ENCODE assay signal across 22 cellular contexts in the genomic region with DNA sequence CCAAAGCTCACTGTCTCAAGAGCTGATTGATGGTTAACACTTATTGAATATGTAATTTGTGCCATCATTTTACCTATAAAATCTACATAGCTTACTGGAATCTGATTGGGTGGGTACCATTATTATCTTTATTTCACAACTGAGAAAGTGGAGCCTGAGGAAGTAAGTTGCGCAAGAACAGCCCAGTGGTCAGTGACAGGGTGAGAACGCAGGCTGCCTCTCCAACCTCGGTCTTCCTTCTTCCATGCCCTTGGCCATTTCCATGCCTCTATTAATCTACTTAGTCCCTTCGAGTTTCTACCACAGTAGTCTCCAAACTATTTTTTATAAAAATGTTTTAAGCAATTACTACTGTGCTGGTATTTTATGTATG.
DNase-seq lines count a peak whose midpoint lies in the region; ATAC-seq and TF ChIP-seq lines count a peak whose summit lies in the region.
"Had no signal": no experiment of that assay in that cellular context is flagged by ENCODE, and none has a peak within 500 bp of the region (broad histone marks: within the 10 kb centered on the region; RNA-seq: fewer than 3 reads in every experiment).

No MANE protein-coding gene starts in this region.

- 72% methylated on average over 4 of the region's 4 CpGs for WGBS in mammary epithelial cell (ENCODE audit: low coverage, missing lambda C conversion rate)

- H3K79me2 ChIP-seq in mammary epithelial cell (ENCODE audit: insufficient read depth, low read length) = no peaks in the 10 kb centered on the region

- CTCF ChIA-PET in mammary epithelial cell (lab: Charles Lee; ENCODE audit: low non-redundant PET) = no interaction called here

- no peaks in the 10 kb centered on the region for H4K20me1 ChIP-seq in mammary epithelial cell (ENCODE audit: insufficient read depth, low read length)

- no peak for TF ChIP-seq CTCF in mammary epithelial cell (conservative IDR thresholded peaks at IDR 0.05 in 1 of 2, IDR thresholded peaks at IDR 0.05 in 1 of 2; ENCODE audit: extremely low read depth in 1 of 2, insufficient read depth in 1 of 2, low read depth in 1 of 2, low read length in 2 of 2)

- H3K36me3 ChIP-seq in mammary epithelial cell (ENCODE audit: insufficient read depth, low read length) = no peaks in the 10 kb centered on the region
- H3K36me3 ChIP-seq: gastroesophageal sphincter, neutrophil had no signal

- no peak overlapping the region for H2AFZ ChIP-seq in mammary epithelial cell (ENCODE audit: low read depth, low read length)

- intact Hi-C loops in mammary epithelial cell (cut with micrococcal nuclease) = no loop called here

- ATAC-seq in GM18909 (IDR thresholded peaks at IDR 0.05; ENCODE audit: poor library complexity, unreplicated experiment) = no peak
- ATAC-seq: stimulated activated memory B cell treated with anti-CD40 and anti-IgM and Interleukin-4, amounts not matched to agents 10 μg/mL and 1 μg/mL and 100 μg/mL, for 72 hours had no signal

- no peaks in the 10 kb centered on the region for H3K9me3 ChIP-seq in mammary epithelial cell (replicated peaks; ENCODE audit: insufficient read depth, low read length)
- H3K9me3 ChIP-seq: gastroesophageal sphincter, neutrophil, uterus had no signal

- peak overlapping the region; percentile 6 for H3K4me2 ChIP-seq in mammary epithelial cell (ENCODE audit: insufficient read depth, low read depth, low read length)

- in situ Hi-C loops in mammary epithelial cell (cut with MboI; ENCODE audit: low sequenced_read_pairs in 2 of 2) = no loop called here

- peak overlapping the region; percentile 61 for H3K27ac ChIP-seq in mammary epithelial cell (ENCODE audit: insufficient read depth, low read depth, low read length)
- H3K27ac ChIP-seq: dorsolateral prefrontal cortex, gastroesophageal sphincter, neutrophil, uterus had no signal

- no TSS peak for BruUV-seq in mammary epithelial cell (replicated peaks; lab: Mats Ljungman, UMichigan)

- H3K27me3 ChIP-seq in mammary epithelial cell (ENCODE audit: insufficient read depth, low read length) = no peaks in the 10 kb centered on the region
- H3K27me3 ChIP-seq: dorsolateral prefrontal cortex, gastroesophageal sphincter, neutrophil, uterus had no signal

- dilution Hi-C loops in mammary epithelial cell (cut with HindIII; ENCODE audit: low sequenced_read_pairs) = no loop called here

- no peak overlapping the region for H3K4me3 ChIP-seq in mammary epithelial cell (replicated peaks in 1 of 3; ENCODE audit: insufficient read depth in 1 of 3, low read depth in 2 of 3, low read length in 3 of 3)
- H3K4me3 ChIP-seq: dorsolateral prefrontal cortex, gastroesophageal sphincter, lung, uterus had no signal

- H3K4me1 ChIP-seq in mammary epithelial cell (ENCODE audit: insufficient read depth, low read length) = peaks cover 16% of the 10 kb centered on the region
- H3K4me1 ChIP-seq: uterus had no signal

- DNase-seq in HCEC 1CT = peak; percentile 36
- DNase-seq in NCI-H226 = peak; percentile 13
- DNase-seq in mammary epithelial cell = no peak
- DNase-seq in iris pigment epithelial cell (ENCODE audit: low read depth) = peak; percentile 50
- DNase-seq in NCI-H2196 (lab: John Stamatoyannopoulos, UW; ENCODE audit: unreplicated experiment) = no peak
- no peak for DNase-seq in activated CD4-positive, alpha-beta T cell treated with anti-CD3 and anti-CD28 coated beads, Interleukin-2, amount 50 U/mL, for 1 hour
- no peak for DNase-seq in NCI-H2107 treated with DMSO at 0.1 percent for 48 hours (lab: John Stamatoyannopoulos, UW; ENCODE audit: unreplicated experiment)
- DNase-seq: activated naive CD4-positive, alpha-beta T cell treated with anti-CD3 and anti-CD28 coated beads for 36 hours; CD4-positive, CD25-positive, alpha-beta regulatory T cell; central memory CD4-positive, alpha-beta T cell; DMS153; dorsolateral prefrontal cortex; NCI-H146; SHP77; small intestine; T-helper 1 cell; uterus had no signal

- no peak overlapping the region for H3K9ac ChIP-seq in mammary epithelial cell (ENCODE audit: insufficient read depth, low read length)

Comparison
In these comparisons a context has a peak if more than half of its experiments do, and no peak if none do; other contexts are left out.
1. DNase-seq: peak in HCEC 1CT (single experiment), NCI-H226 (single experiment) and iris pigment epithelial cell (single experiment); none in mammary epithelial cell (single experiment), NCI-H2196 (single experiment), activated CD4-positive, alpha-beta T cell treated with anti-CD3 and anti-CD28 coated beads, Interleukin-2, amount 50 U/mL, for 1 hour (single experiment) and NCI-H2107 treated with DMSO at 0.1 percent for 48 hours (single experiment).